Comparison of ENCODE assay signal across 1 cellular context in the genomic region with DNA sequence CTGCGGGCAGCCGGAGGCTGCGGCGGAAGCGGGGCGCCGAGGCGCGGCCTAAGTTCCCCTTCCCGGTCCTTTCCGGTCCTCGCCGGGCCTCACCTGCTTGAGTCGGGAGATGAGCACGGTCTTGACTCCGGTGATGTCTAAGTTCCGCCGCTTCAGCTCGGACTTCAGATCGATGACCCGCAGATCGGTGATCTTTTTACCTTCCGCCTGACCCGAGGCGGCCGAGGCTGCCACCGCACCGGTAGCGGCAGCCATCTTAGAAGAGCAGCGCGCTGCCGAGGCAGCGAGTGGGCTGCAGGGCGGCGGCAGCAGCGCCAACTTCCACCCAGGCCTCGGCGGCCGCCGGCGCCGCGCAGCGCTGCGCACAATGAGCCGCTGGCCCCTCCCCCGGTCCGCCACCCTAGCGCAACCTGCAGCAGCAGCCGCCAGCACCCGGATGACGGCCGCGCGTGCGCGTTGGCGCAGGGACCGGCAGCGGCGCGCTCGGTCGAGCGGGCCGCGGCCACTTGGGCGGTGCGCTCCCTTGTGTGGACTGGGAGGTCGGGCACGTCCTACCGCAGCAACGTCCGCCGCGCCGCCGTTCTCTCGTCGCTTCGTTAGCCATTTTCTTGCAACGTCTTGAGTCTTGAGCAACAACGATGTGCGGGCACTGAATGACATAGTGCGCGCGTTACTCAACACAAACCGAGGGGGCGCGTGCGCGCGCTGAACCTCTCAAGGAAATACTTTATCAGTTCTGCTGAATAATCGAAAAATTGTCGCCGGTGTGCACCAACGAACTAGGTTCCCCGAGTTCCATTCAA.
TF ChIP-seq lines count a peak whose summit lies in the region.

A gene (minus strand): TSS at position 369 of the 803 bp plus-strand sequence. CDS start 114 bp downstream, at position 255.

TF ChIP-seq in HepG2, 621 proteins besides CTCF, POLR2A, EP300 and RAD21 (continued from another document and continues in another):
- TF ChIP-seq, protein P1, sequence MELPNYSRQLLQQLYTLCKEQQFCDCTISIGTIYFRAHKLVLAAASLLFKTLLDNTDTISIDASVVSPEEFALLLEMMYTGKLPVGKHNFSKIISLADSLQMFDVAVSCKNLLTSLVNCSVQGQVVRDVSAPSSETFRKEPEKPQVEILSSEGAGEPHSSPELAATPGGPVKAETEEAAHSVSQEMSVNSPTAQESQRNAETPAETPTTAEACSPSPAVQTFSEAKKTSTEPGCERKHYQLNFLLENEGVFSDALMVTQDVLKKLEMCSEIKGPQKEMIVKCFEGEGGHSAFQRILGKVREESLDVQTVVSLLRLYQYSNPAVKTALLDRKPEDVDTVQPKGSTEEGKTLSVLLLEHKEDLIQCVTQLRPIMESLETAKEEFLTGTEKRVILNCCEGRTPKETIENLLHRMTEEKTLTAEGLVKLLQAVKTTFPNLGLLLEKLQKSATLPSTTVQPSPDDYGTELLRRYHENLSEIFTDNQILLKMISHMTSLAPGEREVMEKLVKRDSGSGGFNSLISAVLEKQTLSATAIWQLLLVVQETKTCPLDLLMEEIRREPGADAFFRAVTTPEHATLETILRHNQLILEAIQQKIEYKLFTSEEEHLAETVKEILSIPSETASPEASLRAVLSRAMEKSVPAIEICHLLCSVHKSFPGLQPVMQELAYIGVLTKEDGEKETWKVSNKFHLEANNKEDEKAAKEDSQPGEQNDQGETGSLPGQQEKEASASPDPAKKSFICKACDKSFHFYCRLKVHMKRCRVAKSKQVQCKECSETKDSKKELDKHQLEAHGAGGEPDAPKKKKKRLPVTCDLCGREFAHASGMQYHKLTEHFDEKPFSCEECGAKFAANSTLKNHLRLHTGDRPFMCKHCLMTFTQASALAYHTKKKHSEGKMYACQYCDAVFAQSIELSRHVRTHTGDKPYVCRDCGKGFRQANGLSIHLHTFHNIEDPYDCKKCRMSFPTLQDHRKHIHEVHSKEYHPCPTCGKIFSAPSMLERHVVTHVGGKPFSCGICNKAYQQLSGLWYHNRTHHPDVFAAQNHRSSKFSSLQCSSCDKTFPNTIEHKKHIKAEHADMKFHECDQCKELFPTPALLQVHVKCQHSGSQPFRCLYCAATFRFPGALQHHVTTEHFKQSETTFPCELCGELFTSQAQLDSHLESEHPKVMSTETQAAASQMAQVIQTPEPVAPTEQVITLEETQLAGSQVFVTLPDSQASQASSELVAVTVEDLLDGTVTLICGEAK (IDR thresholded peaks at IDR 0.05): no peak
- TF ChIP-seq, protein P1 (CRISPR knock-in tag; IDR thresholded peaks at IDR 0.05): 0 out of 2 replicates have a peak, but pooled peaks have one; percentile 35
- TF ChIP-seq ZNF34 (CRISPR knock-in tag; IDR thresholded peaks at IDR 0.05; ENCODE audit: borderline replicate concordance) (no peak), ASH2L (IDR thresholded peaks at IDR 0.05; ENCODE audit: insufficient read length, low read depth, low read length) (peak; percentile 88), STAT5B (CRISPR knock-in tag; IDR thresholded peaks at IDR 0.05) (no peak), NFKB2 (CRISPR knock-in tag; IDR thresholded peaks at IDR 0.05; ENCODE audit: borderline replicate concordance) (peak; percentile 88; the same call in 1 of the 2 replicates), FOXK1 (CRISPR knock-in tag; IDR thresholded peaks at IDR 0.05; ENCODE audit: borderline replicate concordance, low read depth) (no peak), YEATS4 (CRISPR knock-in tag; IDR thresholded peaks at IDR 0.05; ENCODE audit: borderline replicate concordance) (peak; percentile 98), SOX5 (CRISPR knock-in tag; IDR thresholded peaks at IDR 0.05; ENCODE audit: borderline replicate concordance) (peak; percentile 8; the same call in 1 of the 2 replicates), PHF5A (CRISPR knock-in tag; IDR thresholded peaks at IDR 0.05; ENCODE audit: low read depth, unreplicated experiment) (peak; percentile 17), TAF1 (CRISPR knock-in tag; IDR thresholded peaks at IDR 0.05) (peak; percentile 99), KLF9 (CRISPR knock-in tag; IDR thresholded peaks at IDR 0.05; ENCODE audit: low read depth) (no peak), IRF2 (CRISPR knock-in tag; IDR thresholded peaks at IDR 0.05) (peak; percentile 11), MTF1 (CRISPR knock-in tag; IDR thresholded peaks at IDR 0.05) (peak; percentile 83), ZNF510 (CRISPR knock-in tag; IDR thresholded peaks at IDR 0.05; ENCODE audit: low read depth) (0 out of 2 replicates have a peak, but pooled peaks have one; percentile 40), TSC22D2 (CRISPR knock-in tag; IDR thresholded peaks at IDR 0.05; ENCODE audit: borderline replicate concordance) (peak; percentile 56; the same call in 1 of the 2 replicates), RARA (CRISPR knock-in tag; IDR thresholded peaks at IDR 0.05) (0 out of 2 replicates have a peak, but pooled peaks have one; percentile 5), ZSCAN20 (CRISPR knock-in tag; IDR thresholded peaks at IDR 0.05; ENCODE audit: borderline replicate concordance) (peak; percentile 77; the same call in 1 of the 2 replicates), BRD4 (CRISPR knock-in tag; IDR thresholded peaks at IDR 0.05) (peak; percentile 94), ZNF441 (CRISPR knock-in tag; IDR thresholded peaks at IDR 0.05; ENCODE audit: borderline replicate concordance) (peak; percentile 32; the same call in 1 of the 2 replicates), ZNF773 (CRISPR knock-in tag; IDR thresholded peaks at IDR 0.05; ENCODE audit: borderline replicate concordance) (peak; percentile 91), PPARG (CRISPR knock-in tag; conservative IDR thresholded peaks at IDR 0.05) (no peak), NR2F2 (IDR thresholded peaks at IDR 0.05; ENCODE audit: borderline replicate concordance, low read depth) (no peak), CHCHD3 (CRISPR knock-in tag; IDR thresholded peaks at IDR 0.05) (peak; percentile 78; the same call in 1 of the 2 replicates)
- TF ChIP-seq, protein P2, sequence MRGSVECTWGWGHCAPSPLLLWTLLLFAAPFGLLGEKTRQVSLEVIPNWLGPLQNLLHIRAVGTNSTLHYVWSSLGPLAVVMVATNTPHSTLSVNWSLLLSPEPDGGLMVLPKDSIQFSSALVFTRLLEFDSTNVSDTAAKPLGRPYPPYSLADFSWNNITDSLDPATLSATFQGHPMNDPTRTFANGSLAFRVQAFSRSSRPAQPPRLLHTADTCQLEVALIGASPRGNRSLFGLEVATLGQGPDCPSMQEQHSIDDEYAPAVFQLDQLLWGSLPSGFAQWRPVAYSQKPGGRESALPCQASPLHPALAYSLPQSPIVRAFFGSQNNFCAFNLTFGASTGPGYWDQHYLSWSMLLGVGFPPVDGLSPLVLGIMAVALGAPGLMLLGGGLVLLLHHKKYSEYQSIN (CRISPR knock-in tag; IDR thresholded peaks at IDR 0.05; ENCODE audit: borderline replicate concordance): no peak
- TF ChIP-seq, protein P3, sequence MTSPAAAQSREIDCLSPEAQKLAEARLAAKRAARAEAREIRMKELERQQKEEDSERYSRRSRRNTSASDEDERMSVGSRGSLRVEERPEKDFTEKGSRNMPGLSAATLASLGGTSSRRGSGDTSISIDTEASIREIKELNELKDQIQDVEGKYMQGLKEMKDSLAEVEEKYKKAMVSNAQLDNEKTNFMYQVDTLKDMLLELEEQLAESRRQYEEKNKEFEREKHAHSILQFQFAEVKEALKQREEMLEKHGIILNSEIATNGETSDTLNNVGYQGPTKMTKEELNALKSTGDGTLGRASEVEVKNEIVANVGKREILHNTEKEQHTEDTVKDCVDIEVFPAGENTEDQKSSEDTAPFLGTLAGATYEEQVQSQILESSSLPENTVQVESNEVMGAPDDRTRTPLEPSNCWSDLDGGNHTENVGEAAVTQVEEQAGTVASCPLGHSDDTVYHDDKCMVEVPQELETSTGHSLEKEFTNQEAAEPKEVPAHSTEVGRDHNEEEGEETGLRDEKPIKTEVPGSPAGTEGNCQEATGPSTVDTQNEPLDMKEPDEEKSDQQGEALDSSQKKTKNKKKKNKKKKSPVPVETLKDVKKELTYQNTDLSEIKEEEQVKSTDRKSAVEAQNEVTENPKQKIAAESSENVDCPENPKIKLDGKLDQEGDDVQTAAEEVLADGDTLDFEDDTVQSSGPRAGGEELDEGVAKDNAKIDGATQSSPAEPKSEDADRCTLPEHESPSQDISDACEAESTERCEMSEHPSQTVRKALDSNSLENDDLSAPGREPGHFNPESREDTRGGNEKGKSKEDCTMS (CRISPR knock-in tag; conservative IDR thresholded peaks at IDR 0.05): no peak
- TF ChIP-seq, protein P4, sequence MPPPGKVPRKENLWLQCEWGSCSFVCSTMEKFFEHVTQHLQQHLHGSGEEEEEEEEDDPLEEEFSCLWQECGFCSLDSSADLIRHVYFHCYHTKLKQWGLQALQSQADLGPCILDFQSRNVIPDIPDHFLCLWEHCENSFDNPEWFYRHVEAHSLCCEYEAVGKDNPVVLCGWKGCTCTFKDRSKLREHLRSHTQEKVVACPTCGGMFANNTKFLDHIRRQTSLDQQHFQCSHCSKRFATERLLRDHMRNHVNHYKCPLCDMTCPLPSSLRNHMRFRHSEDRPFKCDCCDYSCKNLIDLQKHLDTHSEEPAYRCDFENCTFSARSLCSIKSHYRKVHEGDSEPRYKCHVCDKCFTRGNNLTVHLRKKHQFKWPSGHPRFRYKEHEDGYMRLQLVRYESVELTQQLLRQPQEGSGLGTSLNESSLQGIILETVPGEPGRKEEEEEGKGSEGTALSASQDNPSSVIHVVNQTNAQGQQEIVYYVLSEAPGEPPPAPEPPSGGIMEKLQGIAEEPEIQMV (CRISPR knock-in tag; IDR thresholded peaks at IDR 0.05; ENCODE audit: low read depth): peak; percentile 97
- TF ChIP-seq, protein P5, sequence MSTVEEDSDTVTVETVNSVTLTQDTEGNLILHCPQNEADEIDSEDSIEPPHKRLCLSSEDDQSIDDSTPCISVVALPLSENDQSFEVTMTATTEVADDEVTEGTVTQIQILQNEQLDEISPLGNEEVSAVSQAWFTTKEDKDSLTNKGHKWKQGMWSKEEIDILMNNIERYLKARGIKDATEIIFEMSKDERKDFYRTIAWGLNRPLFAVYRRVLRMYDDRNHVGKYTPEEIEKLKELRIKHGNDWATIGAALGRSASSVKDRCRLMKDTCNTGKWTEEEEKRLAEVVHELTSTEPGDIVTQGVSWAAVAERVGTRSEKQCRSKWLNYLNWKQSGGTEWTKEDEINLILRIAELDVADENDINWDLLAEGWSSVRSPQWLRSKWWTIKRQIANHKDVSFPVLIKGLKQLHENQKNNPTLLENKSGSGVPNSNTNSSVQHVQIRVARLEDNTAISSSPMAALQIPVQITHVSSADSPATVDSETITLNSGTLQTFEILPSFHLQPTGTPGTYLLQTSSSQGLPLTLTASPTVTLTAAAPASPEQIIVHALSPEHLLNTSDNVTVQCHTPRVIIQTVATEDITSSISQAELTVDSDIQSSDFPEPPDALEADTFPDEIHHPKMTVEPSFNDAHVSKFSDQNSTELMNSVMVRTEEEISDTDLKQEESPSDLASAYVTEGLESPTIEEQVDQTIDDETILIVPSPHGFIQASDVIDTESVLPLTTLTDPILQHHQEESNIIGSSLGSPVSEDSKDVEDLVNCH (CRISPR knock-in tag; IDR thresholded peaks at IDR 0.05): peak; percentile 49; the same call in 1 of the 2 replicates
- TF ChIP-seq, protein P6, sequence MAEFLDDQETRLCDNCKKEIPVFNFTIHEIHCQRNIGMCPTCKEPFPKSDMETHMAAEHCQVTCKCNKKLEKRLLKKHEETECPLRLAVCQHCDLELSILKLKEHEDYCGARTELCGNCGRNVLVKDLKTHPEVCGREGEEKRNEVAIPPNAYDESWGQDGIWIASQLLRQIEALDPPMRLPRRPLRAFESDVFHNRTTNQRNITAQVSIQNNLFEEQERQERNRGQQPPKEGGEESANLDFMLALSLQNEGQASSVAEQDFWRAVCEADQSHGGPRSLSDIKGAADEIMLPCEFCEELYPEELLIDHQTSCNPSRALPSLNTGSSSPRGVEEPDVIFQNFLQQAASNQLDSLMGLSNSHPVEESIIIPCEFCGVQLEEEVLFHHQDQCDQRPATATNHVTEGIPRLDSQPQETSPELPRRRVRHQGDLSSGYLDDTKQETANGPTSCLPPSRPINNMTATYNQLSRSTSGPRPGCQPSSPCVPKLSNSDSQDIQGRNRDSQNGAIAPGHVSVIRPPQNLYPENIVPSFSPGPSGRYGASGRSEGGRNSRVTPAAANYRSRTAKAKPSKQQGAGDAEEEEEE (CRISPR knock-in tag; IDR thresholded peaks at IDR 0.05; ENCODE audit: borderline replicate concordance): no peak
- TF ChIP-seq, protein P7, sequence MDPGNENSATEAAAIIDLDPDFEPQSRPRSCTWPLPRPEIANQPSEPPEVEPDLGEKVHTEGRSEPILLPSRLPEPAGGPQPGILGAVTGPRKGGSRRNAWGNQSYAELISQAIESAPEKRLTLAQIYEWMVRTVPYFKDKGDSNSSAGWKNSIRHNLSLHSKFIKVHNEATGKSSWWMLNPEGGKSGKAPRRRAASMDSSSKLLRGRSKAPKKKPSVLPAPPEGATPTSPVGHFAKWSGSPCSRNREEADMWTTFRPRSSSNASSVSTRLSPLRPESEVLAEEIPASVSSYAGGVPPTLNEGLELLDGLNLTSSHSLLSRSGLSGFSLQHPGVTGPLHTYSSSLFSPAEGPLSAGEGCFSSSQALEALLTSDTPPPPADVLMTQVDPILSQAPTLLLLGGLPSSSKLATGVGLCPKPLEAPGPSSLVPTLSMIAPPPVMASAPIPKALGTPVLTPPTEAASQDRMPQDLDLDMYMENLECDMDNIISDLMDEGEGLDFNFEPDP (CRISPR knock-in tag; conservative IDR thresholded peaks at IDR 0.05): no peak
- TF ChIP-seq, protein P8, sequence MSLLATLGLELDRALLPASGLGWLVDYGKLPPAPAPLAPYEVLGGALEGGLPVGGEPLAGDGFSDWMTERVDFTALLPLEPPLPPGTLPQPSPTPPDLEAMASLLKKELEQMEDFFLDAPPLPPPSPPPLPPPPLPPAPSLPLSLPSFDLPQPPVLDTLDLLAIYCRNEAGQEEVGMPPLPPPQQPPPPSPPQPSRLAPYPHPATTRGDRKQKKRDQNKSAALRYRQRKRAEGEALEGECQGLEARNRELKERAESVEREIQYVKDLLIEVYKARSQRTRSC (CRISPR knock-in tag; IDR thresholded peaks at IDR 0.05; ENCODE audit: low read depth): no peak
